1 cellular context compared by ENCODE assay signal in genomic region chr6:37149750-37150149, GRCh38.
A peak's percentile ranks its signal among the peaks of the same experiment; 100 is the strongest.
TF ChIP-seq lines count a peak whose summit lies in the region.

No MANE protein-coding gene starts in this region.

TF ChIP-seq in GM12878, 131 proteins besides CTCF, POLR2A, EP300 and RAD21:
- TF ChIP-seq EED (IDR thresholded peaks at IDR 0.05; ENCODE audit: low read depth) (peak; percentile 67), MEF2A (IDR thresholded peaks at IDR 0.05; ENCODE audit: insufficient read depth, low read depth, low read length) (peak; percentile 42; the same call in 1 of the 2 replicates), ETV6 (conservative IDR thresholded peaks at IDR 0.05 in 1 of 2, IDR thresholded peaks at IDR 0.05 in 1 of 2; ENCODE audit: borderline replicate concordance in 1 of 2, low read depth in 1 of 2) (0 out of 4 replicates have a peak, but pooled peaks of 1 of the 2 experiments have one; percentile 15), NFIC (IDR thresholded peaks at IDR 0.05; ENCODE audit: low read depth, low read length) (peak; percentile 56; the same call in 1 of the 2 replicates), TCF12 (IDR thresholded peaks at IDR 0.05; ENCODE audit: low read depth, low read length) (no peak), BCL3 (IDR thresholded peaks at IDR 0.05; ENCODE audit: borderline replicate concordance, insufficient read depth, low read depth, low read length, poor library complexity, severe bottlenecking) (peak; percentile 28), ZZZ3 (IDR thresholded peaks at IDR 0.05; ENCODE audit: control insufficient read depth, insufficient read length, low read depth) (no peak), FOXM1 (IDR thresholded peaks at IDR 0.05; ENCODE audit: low read depth, low read length) (peak; percentile 74; the same call in 1 of the 2 replicates)
TF ChIP-seq in GM12878: peak in this region for 6.
